In genomic region chr4:158025131-158025530, GRCh38 we compare ENCODE assay signal across 1 cellular context.
TF ChIP-seq lines count a peak whose summit lies in the region.

No MANE protein-coding gene starts in this region.

TF ChIP-seq in HCT116, 20 proteins besides CTCF, POLR2A, EP300 and RAD21:
- no peak for TF ChIP-seq ZBTB33 (IDR thresholded peaks at IDR 0.05; ENCODE audit: extremely low read depth, insufficient replicate concordance, low read length)
- peak; percentile 39; the same call in 1 of the 2 replicates for TF ChIP-seq CBX3 (IDR thresholded peaks at IDR 0.05; ENCODE audit: low read depth)
- TF ChIP-seq MAX (IDR thresholded peaks at IDR 0.05), result peak; percentile 27; the same call in 1 of the 2 replicates
- TF ChIP-seq TCF7L2 (IDR thresholded peaks at IDR 0.05; ENCODE audit: borderline replicate concordance, extremely low read depth, insufficient read depth, insufficient read length), result peak; percentile 21
- no peak for TF ChIP-seq SRF (IDR thresholded peaks at IDR 0.05; ENCODE audit: low read depth)
- TF ChIP-seq JUND (IDR thresholded peaks at IDR 0.05), result peak; percentile 23; the same call in 1 of the 2 replicates
